ENCODE assay signal across 8 cellular contexts in genomic region chr12:107093547-107094448, GRCh38. TPM values are rescaled to one million over a fixed set of nuclear protein-coding genes. Genes with fewer than 3 reads are reported as not detected.
A peak's percentile ranks its signal among the peaks of the same experiment; 100 is the strongest.
DNase-seq lines count a peak whose midpoint lies in the region; ATAC-seq and TF ChIP-seq lines count a peak whose summit lies in the region.

TSS of gene CRY1 (minus strand) at chr12:107093549. CDS start at chr12:107092961, 588 bp downstream.

- H3K9me3 ChIP-seq in ascending aorta: no peaks in the 10 kb centered on the region
- no peaks in the 10 kb centered on the region for H3K9me3 ChIP-seq in right cardiac atrium (ENCODE audit: control insufficient read depth, low read length)
- H3K9me3 ChIP-seq in prostate gland: no peaks in the 10 kb centered on the region

- H3K27me3 ChIP-seq in ascending aorta (no peaks in the 10 kb centered on the region), right cardiac atrium (ENCODE audit: control insufficient read depth, insufficient read depth) (no peaks in the 10 kb centered on the region), prostate gland (replicated peaks; ENCODE audit: insufficient read depth) (no peaks in the 10 kb centered on the region)

- DNase-seq in GM12865 (ENCODE audit: low read depth) (peak; percentile 89), NCI-H187 (lab: John Stamatoyannopoulos, UW) (peak; percentile 98 to 99), T-helper 22 cell (ENCODE audit: low read depth) (peak; percentile 80), ascending aorta (ENCODE audit: low spot score in 2 of 2) (peak; percentile 83 to 97), right cardiac atrium (peak; percentile 98 to 99 (median 99)), prostate gland (ENCODE audit: low spot score) (peak; percentile 93), ureter (ENCODE audit: low spot score) (peak; percentile 96)

- H3K4me3 ChIP-seq in GM12865 (ENCODE audit: low read depth, low read length) (peak within 1 kb of the TSS; percentile 56), ascending aorta (peak within 1 kb of the TSS; percentile 87 to 95), right cardiac atrium (ENCODE audit: low read length) (peak within 1 kb of the TSS; percentile 88), prostate gland (peak within 1 kb of the TSS; percentile 93)

- no peaks in the 10 kb centered on the region for H3K36me3 ChIP-seq in ascending aorta
- H3K36me3 ChIP-seq in prostate gland: no peaks in the 10 kb centered on the region

- intact Hi-C loops in ascending aorta (cut with DNase I): loop anchor here (1.0 to 5.0 kb wide), 8 partner anchors 65 to 1764 kb away; partner anchors contain the start of genes CKAP4, MTERF2, PRDM4 and SSH1
- intact Hi-C loops in right cardiac atrium (cut with DNase I): loop anchor here in 3 of 4 donors (10.0 kb wide), 2 partner anchors 109 to 139 kb away; partner anchors contain the start of genes TMEM263 (in 2 of the 3) and MTERF2 (in 1 of the 3)
- intact Hi-C loops in prostate gland (cut with DNase I): loop anchor here (1.0 to 10.0 kb wide), 3 partner anchors 106 to 319 kb away; partner anchors contain the start of genes MTERF2 and RIC8B

- no peak for TF ChIP-seq CTCF in GM12865 (IDR thresholded peaks at IDR 0.05; ENCODE audit: insufficient read depth, low read depth, low read length, missing control alignments)
- TF ChIP-seq CTCF in ascending aorta (IDR thresholded peaks at IDR 0.05): no peak
- no peak for TF ChIP-seq CTCF in prostate gland (IDR thresholded peaks at IDR 0.05)

- H3K4me1 ChIP-seq in ascending aorta: peaks cover 0 to 9% of the 10 kb centered on the region in 2 donors
- H3K4me1 ChIP-seq in right cardiac atrium (ENCODE audit: control insufficient read depth, insufficient read depth, low read length): no peaks in the 10 kb centered on the region
- H3K4me1 ChIP-seq in prostate gland (replicated peaks): peaks cover 4% of the 10 kb centered on the region

- WGBS in right cardiac atrium: 1% methylated on average over 64 of the region's 64 CpGs
- WGBS in prostate gland: 2% methylated on average over 62 of the region's 64 CpGs

- H3K27ac ChIP-seq in ascending aorta: peak within 1 kb of the TSS; percentile 99
- peak within 1 kb of the TSS; percentile 98 for H3K27ac ChIP-seq in right cardiac atrium (ENCODE audit: low read length)
- peak within 1 kb of the TSS; percentile 93 to 97 for H3K27ac ChIP-seq in prostate gland

- no peak for TF ChIP-seq POLR2A in prostate gland (IDR thresholded peaks at IDR 0.05)

- peak; percentile 77 for ATAC-seq in HG02870 (IDR thresholded peaks at IDR 0.05; ENCODE audit: unreplicated experiment)
- ATAC-seq in right cardiac atrium: peak; percentile 96 to 98

RNA-seq across cellular contexts. Expression of gene CRY1, which starts in this region (rescaled TPM):
- total RNA-seq in ascending aorta (23.0 TPM), right cardiac atrium (10 to 100 TPM; 12.2 to 26.8 (median 16.3) TPM), prostate gland (10 to 100 TPM; 15.7 to 35.2 TPM), ureter (17.7 TPM)
- 6.9 TPM for polyA plus RNA-seq in right cardiac atrium

Comparison
In these comparisons a context has a peak if more than half of its experiments do, and no peak if none do; other contexts are left out.
1. Peak in every context shown above with its lines: DNase-seq, ATAC-seq, H3K4me3 ChIP-seq and H3K27ac ChIP-seq.